ENCODE assay signal across 31 cellular contexts in genomic region chr14:76034566-76034965, GRCh38.
"Had no signal": no experiment of that assay in that cellular context is flagged by ENCODE, and none has a peak within 500 bp of the region (broad histone marks: within the 10 kb centered on the region; RNA-seq: fewer than 3 reads in every experiment).

No MANE protein-coding gene starts in this region.

- H3K36me3 Mint-ChIP-seq: activated CD4-positive, alpha-beta memory T cell treated with anti-CD3 and anti-CD28 coated beads for 36 hours had no signal

- H3K27ac Mint-ChIP-seq: activated CD4-positive, alpha-beta memory T cell treated with anti-CD3 and anti-CD28 coated beads for 36 hours; activated T-helper 1 cell treated with anti-CD3 and anti-CD28 coated beads, Interleukin-12 subunit alpha, Interleukin-12 subunit beta, Interleukin-2, Interleukin-4 antibody, amounts not matched to agents 30 ng/mL and 10 ng/mL and 1 ng/mL, durations not matched to agents 14 hours and 24 hours and 36 hours; memory B cell; naive thymus-derived CD8-positive, alpha-beta T cell; stimulated activated memory B cell treated with anti-CD40 and anti-IgM and Interleukin-4, amounts not matched to agents 10 μg/mL and 1 μg/mL and 100 μg/mL, for 72 hours; stimulated activated naive CD8-positive, alpha-beta T cell treated with anti-CD3 and anti-CD28 coated beads, Interleukin-15, amount 100 ng/mL, for 72 hours had no signal

- H3K4me3 ChIP-seq: gastroesophageal sphincter, hepatocyte, right atrium auricular region, smooth muscle cell, upper lobe of right lung had no signal

- H2AFZ ChIP-seq: hepatocyte had no signal

- DNase-seq: activated CD4-positive, alpha-beta memory T cell treated with anti-CD3 and anti-CD28 coated beads for 36 hours; activated CD4-positive, alpha-beta T cell treated with anti-CD3 and anti-CD28 coated beads for 48 hours; activated CD8-positive, alpha-beta memory T cell treated with anti-CD3 and anti-CD28 coated beads, Interleukin-2, amount 50 U/mL, for 4 hours; activated gamma-delta T cell treated with Interleukin-2 at 50 U/mL for 16 hours; activated naive CD4-positive, alpha-beta T cell treated with anti-CD3 and anti-CD28 coated beads, Interleukin-2, amount 50 U/mL, for 16 hours; activated T-cell treated with anti-CD3 and anti-CD28 coated beads, Interleukin-2, amount 50 U/mL, for 1 hour; amniotic stem cell; brain microvascular endothelial cell; central memory CD4-positive, alpha-beta T cell; kidney; midbrain; naive thymus-derived CD8-positive, alpha-beta T cell; nucleus accumbens; stimulated activated CD4-positive, alpha-beta T cell treated with anti-CD3 and anti-CD28 coated beads, Interleukin-1b, Interleukin-23, amount 100 ng/mL, for 48 hours; stimulated activated CD4-positive, alpha-beta T cell treated with anti-CD3 and anti-CD28 coated beads, Interleukin-4, amount 100 ng/mL, for 4 hours; stimulated activated CD8-positive, alpha-beta memory T cell treated with anti-CD3 and anti-CD28 coated beads, Interleukin-4, amount 100 ng/mL, for 48 hours; stimulated activated naive CD8-positive, alpha-beta T cell treated with anti-CD3 and anti-CD28 coated beads, Interleukin-15, amount 100 ng/mL, for 72 hours; substantia nigra; T-helper 1 cell; upper lobe of right lung had no signal

- H3K27ac ChIP-seq: brain microvascular endothelial cell, gastroesophageal sphincter, hepatocyte, right atrium auricular region, upper lobe of right lung, VCaP had no signal

- H3K9me3 ChIP-seq: gastroesophageal sphincter, right atrium auricular region, upper lobe of right lung had no signal

- H3K9me3 Mint-ChIP-seq: activated CD4-positive, alpha-beta memory T cell treated with anti-CD3 and anti-CD28 coated beads for 36 hours; activated T-helper 1 cell treated with anti-CD3 and anti-CD28 coated beads, Interleukin-12 subunit alpha, Interleukin-12 subunit beta, Interleukin-2, Interleukin-4 antibody, amounts not matched to agents 30 ng/mL and 10 ng/mL and 1 ng/mL, durations not matched to agents 14 hours and 24 hours and 36 hours; memory B cell; naive thymus-derived CD8-positive, alpha-beta T cell; neural crest cell; stimulated activated memory B cell treated with anti-CD40 and anti-IgM and Interleukin-4, amounts not matched to agents 10 μg/mL and 1 μg/mL and 100 μg/mL, for 72 hours; stimulated activated naive CD8-positive, alpha-beta T cell treated with anti-CD3 and anti-CD28 coated beads, Interleukin-15, amount 100 ng/mL, for 72 hours had no signal

- H3K79me2 ChIP-seq: hepatocyte had no signal

- H3K4me3 Mint-ChIP-seq: activated CD4-positive, alpha-beta memory T cell treated with anti-CD3 and anti-CD28 coated beads for 36 hours; activated T-helper 1 cell treated with anti-CD3 and anti-CD28 coated beads, Interleukin-12 subunit alpha, Interleukin-12 subunit beta, Interleukin-2, Interleukin-4 antibody, amounts not matched to agents 30 ng/mL and 10 ng/mL and 1 ng/mL, durations not matched to agents 14 hours and 24 hours and 36 hours; memory B cell; naive thymus-derived CD8-positive, alpha-beta T cell; neural crest cell; stimulated activated memory B cell treated with anti-CD40 and anti-IgM and Interleukin-4, amounts not matched to agents 10 μg/mL and 1 μg/mL and 100 μg/mL, for 72 hours; stimulated activated naive CD8-positive, alpha-beta T cell treated with anti-CD3 and anti-CD28 coated beads, Interleukin-15, amount 100 ng/mL, for 72 hours had no signal

- H3K27me3 Mint-ChIP-seq: activated CD4-positive, alpha-beta memory T cell treated with anti-CD3 and anti-CD28 coated beads for 36 hours; memory B cell; naive thymus-derived CD8-positive, alpha-beta T cell; stimulated activated memory B cell treated with anti-CD40 and anti-IgM and Interleukin-4, amounts not matched to agents 10 μg/mL and 1 μg/mL and 100 μg/mL, for 72 hours; stimulated activated naive CD8-positive, alpha-beta T cell treated with anti-CD3 and anti-CD28 coated beads, Interleukin-15, amount 100 ng/mL, for 72 hours had no signal

- H3K36me3 ChIP-seq: brain microvascular endothelial cell had no signal

- H3K4me2 ChIP-seq: hepatocyte, smooth muscle cell had no signal

- FAIRE-seq: astrocyte, kidney had no signal

- H3K4me1 Mint-ChIP-seq: neural crest cell; stimulated activated memory B cell treated with anti-CD40 and anti-IgM and Interleukin-4, amounts not matched to agents 10 μg/mL and 1 μg/mL and 100 μg/mL, for 72 hours; stimulated activated naive CD8-positive, alpha-beta T cell treated with anti-CD3 and anti-CD28 coated beads, Interleukin-15, amount 100 ng/mL, for 72 hours had no signal

- H3K4me1 ChIP-seq: gastroesophageal sphincter, right atrium auricular region, upper lobe of right lung had no signal

- ATAC-seq: activated CD4-positive, CD25-positive, alpha-beta regulatory T cell treated with anti-CD3 and anti-CD28 coated beads, Interleukin-2, amount 50 U/mL, for 24 hours; gastroesophageal sphincter; naive thymus-derived CD8-positive, alpha-beta T cell; stimulated activated memory B cell treated with anti-CD40 and anti-IgM and Interleukin-4, amounts not matched to agents 10 μg/mL and 1 μg/mL and 100 μg/mL, for 72 hours; stimulated activated naive CD8-positive, alpha-beta T cell treated with anti-CD3 and anti-CD28 coated beads, Interleukin-15, amount 100 ng/mL, for 72 hours; upper lobe of right lung had no signal

- H3K27me3 ChIP-seq: brain microvascular endothelial cell, gastroesophageal sphincter, hepatocyte, right atrium auricular region, upper lobe of right lung had no signal
